2 cellular contexts compared by ENCODE assay signal in genomic region chr9:137890768-137891587, GRCh38. TPM values are rescaled to one million over a fixed set of nuclear protein-coding genes. Genes with fewer than 3 reads are reported as not detected.
"Had no signal": no experiment of that assay in that cellular context is flagged by ENCODE, and none has a peak within 500 bp of the region (broad histone marks: within the 10 kb centered on the region; RNA-seq: fewer than 3 reads in every experiment).

No MANE protein-coding gene starts in this region.

RNA-seq across cellular contexts. Expression of gene CACNA1B, which starts 13.4 kb away (rescaled TPM):
- total RNA-seq: right lobe of liver, subcutaneous adipose tissue had no signal
